8 cellular contexts compared by ENCODE assay signal in genomic region chr3:53254810-53255359, GRCh38. TPM values are rescaled to one million over a fixed set of nuclear protein-coding genes. Genes with fewer than 3 reads are reported as not detected.
DNase-seq lines count a peak whose midpoint lies in the region; ATAC-seq, FAIRE-seq and TF ChIP-seq lines count a peak whose summit lies in the region.

No MANE protein-coding gene starts in this region.

- peak overlapping the region; percentile 91 for H3K27ac ChIP-seq in HUES48 (ENCODE audit: low read depth, low read length)
- peak overlapping the region; percentile 77 for H3K27ac ChIP-seq in K562 (ENCODE audit: extremely low read depth, low read depth, low read length)
- H3K27ac ChIP-seq in iPS DF 6.9 (ENCODE audit: low read length), result no peak overlapping the region

- H3K4me2 ChIP-seq in K562 (ENCODE audit: insufficient read depth, low read length), result peak overlapping the region; percentile 89

- CTCF ChIA-PET in Caco-2 (lab: Charles Lee), result no interaction called here
- CTCF ChIA-PET in K562 (lab: Yijun Ruan, JAX; ENCODE audit: low intra/inter-chr PET ratio), result no interaction called here

- BruUV-seq in Caco-2 (replicated peaks; lab: Mats Ljungman, UMichigan), result no TSS peak
- TSS peak; percentile 45 for BruUV-seq in K562 (replicated peaks; lab: Mats Ljungman, UMichigan)

- intact Hi-C loops in Caco-2 (cut with micrococcal nuclease; ENCODE audit: unreplicated experiment) (loop anchor here (2.0 kb wide), 1 partner anchor 16 kb away; no protein-coding TSS in a partner anchor), K562 (cut with micrococcal nuclease) (no loop called here), sciatic nerve (cut with DNase I) (no loop called here)

- TF ChIP-seq EP300 in K562 (IDR thresholded peaks at IDR 0.05; ENCODE audit: low read length), result no peak

- peaks cover 40% of the 10 kb centered on the region for H3K36me3 Mint-ChIP-seq in Caco-2 (ENCODE audit: insufficient read depth, unreplicated experiment)

- H3K79me2 ChIP-seq in K562 (ENCODE audit: control insufficient read depth, insufficient read depth, low read length), result peaks cover 62% of the 10 kb centered on the region

- ATAC-seq in GM19467 (IDR thresholded peaks at IDR 0.05; ENCODE audit: unreplicated experiment), result peak; percentile 43
- peak; percentile 83 for ATAC-seq in K562
- peak; percentile 75 for ATAC-seq in sciatic nerve
- ATAC-seq in GM19324 (IDR thresholded peaks at IDR 0.05; ENCODE audit: low FRiP score, unreplicated experiment), result no peak

- TF ChIP-seq RAD21 in K562 (CRISPR knock-in tag; conservative IDR thresholded peaks at IDR 0.05 in 1 of 2, IDR thresholded peaks at IDR 0.05 in 1 of 2), result no peak

- H3K27me3 ChIP-seq in Caco-2 (replicated peaks; ENCODE audit: control insufficient read depth, insufficient read depth, low read length) (no peaks in the 10 kb centered on the region), HUES48 (ENCODE audit: control insufficient read depth, insufficient read depth, low read length) (peaks cover 3% of the 10 kb centered on the region; the same call in 1 of the 2 replicates), K562 (ENCODE audit: control insufficient read depth in 2 of 2, insufficient read depth in 2 of 2, low read length in 2 of 2) (no peaks in the 10 kb centered on the region), iPS DF 6.9 (ENCODE audit: control insufficient read depth, insufficient read depth, low read length) (no peaks in the 10 kb centered on the region)

- H3K9ac ChIP-seq in HUES48 (ENCODE audit: low read depth, low read length) (peak overlapping the region; percentile 87), K562 (ENCODE audit: insufficient read depth in 1 of 2, low read depth in 2 of 2, low read length in 2 of 2) (peak overlapping the region; percentile 78 to 97)

- peaks cover 2% of the 10 kb centered on the region for H3K9me1 ChIP-seq in K562 (ENCODE audit: control insufficient read depth, insufficient read depth, low read length)

- no peaks in the 10 kb centered on the region for H3K27me3 Mint-ChIP-seq in Caco-2 (ENCODE audit: insufficient read depth, unreplicated experiment)

- TF ChIP-seq CTCF in Caco-2 (IDR thresholded peaks at IDR 0.05; ENCODE audit: insufficient read depth in 1 of 2, low read depth in 1 of 2, low read length in 1 of 2, severe bottlenecking in 1 of 2, unreplicated experiment in 1 of 2), result no peak
- no peak for TF ChIP-seq CTCF in K562 (IDR thresholded peaks at IDR 0.05 in 2 of 3, conservative IDR thresholded peaks at IDR 0.05 in 1 of 3; ENCODE audit: insufficient read depth in 2 of 3, low read depth in 1 of 3, low read length in 3 of 3)

- FAIRE-seq in K562 (lab: Jason Lieb, UNC), result peak; percentile 70

- POLR2A ChIA-PET in Caco-2 (lab: Charles Lee) (interaction anchor here (0.6 to 1.6 kb wide), 3 partner anchors 11 to 178 kb away, joined by 5 to 8 read pairs (median 7); no protein-coding TSS in a partner anchor), K562 (lab: Yijun Ruan, JAX) (interaction anchor here (0.7 to 1.5 kb wide), 5 partner anchors 11 to 34 kb away, joined by 3 to 4 read pairs (median 3); no protein-coding TSS in a partner anchor)

- in situ Hi-C loops in K562 (cut with MboI), result no loop called here

- H3K4me3 ChIP-seq in Caco-2 (ENCODE audit: low read depth, low read length) (peak overlapping the region; percentile 73), HUES48 (ENCODE audit: low read depth, low read length) (peak overlapping the region; percentile 84), K562 (peak overlapping the region; percentile 85), iPS DF 6.9 (ENCODE audit: low read length) (peak overlapping the region; percentile 88)

- peaks cover 25% of the 10 kb centered on the region for H3K4me1 ChIP-seq in Caco-2
- H3K4me1 ChIP-seq in HUES48 (ENCODE audit: control insufficient read depth, insufficient read depth, low read length), result peaks cover 56% of the 10 kb centered on the region
- peaks cover 37 to 55% of the 10 kb centered on the region in 2 experiments; a peak in 4 of 5 replicates for H3K4me1 ChIP-seq in K562 (replicated peaks in 1 of 2; ENCODE audit: control insufficient read depth in 2 of 2, insufficient read depth in 2 of 2, low read length in 2 of 2)
- H3K4me1 ChIP-seq in iPS DF 6.9 (ENCODE audit: control insufficient read depth, insufficient read depth, low read length), result peaks cover 17% of the 10 kb centered on the region

- H3K4me1 Mint-ChIP-seq in Caco-2 (ENCODE audit: low read depth, unreplicated experiment), result peaks cover 13% of the 10 kb centered on the region

- peaks cover 31% of the 10 kb centered on the region for H4K20me1 ChIP-seq in K562 (replicated peaks; ENCODE audit: control insufficient read depth, insufficient read depth, low read length)

- H3K9me3 ChIP-seq in Caco-2, result no peaks in the 10 kb centered on the region
- no peaks in the 10 kb centered on the region for H3K9me3 ChIP-seq in HUES48 (ENCODE audit: control insufficient read depth, insufficient read depth, low read length)
- no peaks in the 10 kb centered on the region for H3K9me3 ChIP-seq in K562 (replicated peaks; ENCODE audit: control insufficient read depth, insufficient read depth, low read depth, low read length)
- no peaks in the 10 kb centered on the region for H3K9me3 ChIP-seq in iPS DF 6.9 (ENCODE audit: control insufficient read depth, insufficient read depth, low read length)

- DNase-seq in Caco-2 (peak; percentile 72 to 73), T-helper 2 cell (peak in 4 of 5 experiments; percentile 24 to 67 (median 30)), K562 (ENCODE audit: extremely low read depth in 1 of 4, low spot score in 3 of 4) (peak; percentile 40 to 76 (median 56)), iPS DF 6.9 (ENCODE audit: low read depth, low spot score) (no peak), sciatic nerve (ENCODE audit: low spot score) (peak; percentile 82)

- peak overlapping the region; percentile 79 for H3K4me3 Mint-ChIP-seq in Caco-2 (ENCODE audit: unreplicated experiment)

- H3K9me3 Mint-ChIP-seq in Caco-2 (ENCODE audit: unreplicated experiment), result no peaks in the 10 kb centered on the region

- H3K36me3 ChIP-seq in Caco-2 (ENCODE audit: control insufficient read depth, insufficient read depth, low read length) (no peaks in the 10 kb centered on the region), HUES48 (ENCODE audit: control insufficient read depth, insufficient read depth, low read length) (peaks cover 16% of the 10 kb centered on the region), K562 (ENCODE audit: control insufficient read depth, insufficient read depth, low read length) (peaks cover 29% of the 10 kb centered on the region), iPS DF 6.9 (ENCODE audit: control insufficient read depth, insufficient read depth, low read length) (no peaks in the 10 kb centered on the region)

- H2AFZ ChIP-seq in K562 (ENCODE audit: low read depth, low read length), result 0 out of 2 replicates have a peak overlapping the region, but pooled peaks have one; percentile 14

- 0% methylated on average over 12 of the region's 21 CpGs for WGBS in K562 (ENCODE audit: insufficient coverage, low coverage, missing lambda C conversion rate)
- no CpG with 5 or more reads among the region's 21 CpGs for WGBS in iPS DF 6.9 (ENCODE audit: insufficient coverage, insufficient read length)

- peak; percentile 37; the same call in 1 of the 2 replicates for TF ChIP-seq POLR2A in K562 (conservative IDR thresholded peaks at IDR 0.05)

- peak overlapping the region; percentile 71 for H3K27ac Mint-ChIP-seq in Caco-2 (ENCODE audit: unreplicated experiment)

TF ChIP-seq in K562, 482 proteins besides CTCF, POLR2A, EP300 and RAD21 (continues in another document):
- peak; percentile 68 for TF ChIP-seq EP400 (IDR thresholded peaks at IDR 0.05)
- TF ChIP-seq ELF2 (CRISPR knock-in tag; IDR thresholded peaks at IDR 0.05), result no peak
- TF ChIP-seq BMI1 (IDR thresholded peaks at IDR 0.05; ENCODE audit: low read length), result no peak
- TF ChIP-seq MTA2 (IDR thresholded peaks at IDR 0.05; ENCODE audit: low read depth), result no peak
- no peak for TF ChIP-seq JUN (IDR thresholded peaks at IDR 0.05; ENCODE audit: borderline replicate concordance, low read depth, low read length)
- no peak for TF ChIP-seq JUN (CRISPR knock-in tag; IDR thresholded peaks at IDR 0.05; ENCODE audit: borderline replicate concordance)
- TF ChIP-seq ZFX (CRISPR knock-in tag; IDR thresholded peaks at IDR 0.05), result peak; percentile 19; the same call in 1 of the 2 replicates
- no peak for TF ChIP-seq ZNF717 (CRISPR knock-in tag; IDR thresholded peaks at IDR 0.05)
- TF ChIP-seq JUNB (CRISPR knock-in tag; conservative IDR thresholded peaks at IDR 0.05), result no peak

RNA-seq across cellular contexts. Expression of gene TKT, which starts 0.9 kb away (rescaled TPM):
- 339 and 381 TPM in 2 replicates for total RNA-seq in Caco-2 (2022)
- total RNA-seq in K562 (2011; cell fraction: chromatin; rRNA removed; ENCODE audit: low replicate concordance), result 73.0 and 172 TPM in 2 replicates
- 134 and 158 TPM in 2 replicates for total RNA-seq in K562 (2011; cell fraction: nucleolus; rRNA removed)
- total RNA-seq in K562 (2011; cell fraction: nucleoplasm; rRNA removed), result 104 and 119 TPM in 2 replicates
- total RNA-seq in K562 (2014; rRNA removed), result 288 and 355 TPM in 2 replicates
- 88.1 and 108 TPM in 2 replicates for total RNA-seq in K562 (2014; rRNA removed; fragmentation: Illumina TruSeq; extraction: Trizol)
- total RNA-seq in K562 (2015; rRNA removed; fragmentation: Illumina TruSeq; extraction: Trizol), result 187 and 191 TPM in 2 replicates
- total RNA-seq in K562 (2021), result 401 and 410 TPM in 2 replicates
- polyA plus RNA-seq in K562 (2011; rRNA removed), result 70.1 and 173 TPM in 2 replicates
- 89.6 and 124 TPM in 2 replicates for polyA plus RNA-seq in K562 (2011; cell fraction: cytosol; rRNA removed)
- 101 and 154 TPM in 2 replicates for polyA plus RNA-seq in K562 (2011; cell fraction: nucleus; rRNA removed)
- 282 and 441 TPM in 2 replicates for polyA plus RNA-seq in K562 (2012)
- polyA plus RNA-seq in K562 (2014; fragmentation: Illumina TruSeq; extraction: Trizol), result 250 and 316 TPM in 2 replicates
- polyA plus RNA-seq in K562 (2014; fragmentation: Nextera tagmentation; extraction: Ambion mirVana), result 100 to 1,000 TPM in 1 of 2 experiments, 10 to 100 TPM in 1; 58.1 to 107 TPM
- polyA plus RNA-seq in K562 (2014; rRNA removed), result 226 and 263 TPM in 2 replicates
- 52.4 and 66.2 TPM in 2 replicates for polyA minus RNA-seq in K562 (2011; rRNA and poly(A)+ RNA removed)
- 125 and 206 TPM in 2 replicates for polyA minus RNA-seq in K562 (2011; cell fraction: cytosol; rRNA and poly(A)+ RNA removed)
- 45.1 and 56.1 TPM in 2 replicates for polyA minus RNA-seq in K562 (2011; cell fraction: nucleus; rRNA and poly(A)+ RNA removed)
- 219 TPM for total RNA-seq in sciatic nerve
